Comparison of ENCODE assay signal across 1 cellular context in the genomic region with DNA sequence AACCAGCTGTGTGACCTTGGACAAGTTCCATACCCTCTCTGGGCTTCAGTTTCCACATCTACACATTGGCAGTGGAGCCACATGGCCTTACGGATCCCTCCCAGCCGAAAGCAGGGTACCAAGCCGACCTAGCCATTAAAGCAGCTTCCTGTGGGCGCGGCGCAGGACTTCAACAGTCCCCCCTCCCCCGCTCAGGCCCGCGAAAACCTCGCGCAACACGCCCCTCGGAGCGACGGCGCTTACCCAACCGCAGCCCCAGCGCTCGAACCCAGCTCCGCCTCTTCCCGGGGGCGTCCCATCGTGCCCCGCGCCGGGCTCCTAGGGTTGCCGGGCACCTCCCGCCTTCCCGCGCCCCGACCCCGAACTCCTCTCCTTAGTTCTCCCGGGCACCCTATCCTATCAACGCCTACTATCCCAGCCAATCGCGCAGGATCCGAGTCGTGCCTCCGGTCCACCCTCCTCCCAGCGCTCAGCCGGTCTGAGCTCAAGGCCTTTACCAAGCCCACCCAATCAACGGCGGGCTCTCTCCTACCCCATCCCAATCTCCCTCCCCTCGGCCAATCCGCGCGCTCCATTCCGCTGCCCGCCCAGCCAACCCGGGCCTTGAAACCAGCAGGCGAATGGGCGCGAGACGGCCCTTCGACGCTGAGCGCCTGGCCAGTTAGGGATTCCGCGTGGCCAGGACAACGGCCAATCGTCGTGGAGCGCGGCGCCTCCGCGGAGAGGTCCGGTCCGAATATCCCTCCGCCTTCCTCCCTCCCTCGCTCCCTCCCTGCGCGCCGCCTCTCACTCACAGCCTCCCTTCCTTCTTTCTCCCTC.
TF ChIP-seq lines count a peak whose summit lies in the region.

A gene (plus strand): TSS at position 767 of the 819 bp plus-strand sequence. CDS start 326 bp downstream, outside the sequence.

TF ChIP-seq in K562, 482 proteins besides CTCF, POLR2A, EP300 and RAD21 (continued from another document and continues in another):
- TF ChIP-seq, protein P1, sequence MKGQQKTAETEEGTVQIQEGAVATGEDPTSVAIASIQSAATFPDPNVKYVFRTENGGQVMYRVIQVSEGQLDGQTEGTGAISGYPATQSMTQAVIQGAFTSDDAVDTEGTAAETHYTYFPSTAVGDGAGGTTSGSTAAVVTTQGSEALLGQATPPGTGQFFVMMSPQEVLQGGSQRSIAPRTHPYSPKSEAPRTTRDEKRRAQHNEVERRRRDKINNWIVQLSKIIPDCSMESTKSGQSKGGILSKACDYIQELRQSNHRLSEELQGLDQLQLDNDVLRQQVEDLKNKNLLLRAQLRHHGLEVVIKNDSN (CRISPR knock-in tag; IDR thresholded peaks at IDR 0.05) = peak; percentile 73
- TF ChIP-seq RHOXF2B (CRISPR knock-in tag; conservative IDR thresholded peaks at IDR 0.05) (0 out of 2 replicates have a peak, but pooled peaks have one; percentile 9), YBX1 (IDR thresholded peaks at IDR 0.05) (no peak), CXXC5 (CRISPR knock-in tag; IDR thresholded peaks at IDR 0.05) (peak; percentile 97), ARID2 (IDR thresholded peaks at IDR 0.05) (no peak), IFI16 (CRISPR knock-in tag; IDR thresholded peaks at IDR 0.05) (no peak), PHB (CRISPR knock-in tag; IDR thresholded peaks at IDR 0.05) (peak; percentile 54; the same call in 1 of the 2 replicates), ZKSCAN8 (CRISPR knock-in tag; IDR thresholded peaks at IDR 0.05) (peak; percentile 39; the same call in 1 of the 2 replicates), JUND (IDR thresholded peaks at IDR 0.05; ENCODE audit: borderline replicate concordance, low read depth, low read length) (peak; percentile 64), JUND (tag; IDR thresholded peaks at IDR 0.05; ENCODE audit: borderline replicate concordance, low read depth, low read length) (peak; percentile 50; the same call in 1 of the 3 replicates), MBD2 (IDR thresholded peaks at IDR 0.05; ENCODE audit: borderline replicate concordance, low read depth) (peak; percentile 98), ZNF75A (CRISPR knock-in tag; IDR thresholded peaks at IDR 0.05) (no peak), SRSF7 (optimal IDR thresholded peaks at IDR 0.05; ENCODE audit: low read depth, low read length) (no peak), RBM39 (optimal IDR thresholded peaks at IDR 0.05; ENCODE audit: low read depth, low read length) (no peak), ZNF217 (CRISPR knock-in tag; IDR thresholded peaks at IDR 0.05) (no peak), MAZ (CRISPR knock-in tag; conservative IDR thresholded peaks at IDR 0.05 in 1 of 2, IDR thresholded peaks at IDR 0.05 in 1 of 2) (peak; percentile 99), SIX5 (IDR thresholded peaks at IDR 0.05; ENCODE audit: borderline replicate concordance in 1 of 2, insufficient read depth in 1 of 2, low read depth in 1 of 2, low read length in 2 of 2) (no peak), CREBBP (IDR thresholded peaks at IDR 0.05; ENCODE audit: low read depth, low read length) (no peak), NFYB (IDR thresholded peaks at IDR 0.05; ENCODE audit: extremely low read depth, insufficient read length) (peak; percentile 93), BRD4 (IDR thresholded peaks at IDR 0.05) (no peak), BACH1 (tag; IDR thresholded peaks at IDR 0.05) (peak; percentile 76; the same call in 1 of the 2 replicates), DACH1 (IDR thresholded peaks at IDR 0.05; ENCODE audit: partially characterized antibody) (no peak), THRAP3 (IDR thresholded peaks at IDR 0.05; ENCODE audit: borderline replicate concordance) (no peak), LEF1 (IDR thresholded peaks at IDR 0.05) (peak; percentile 71), CBX3 (IDR thresholded peaks at IDR 0.05; ENCODE audit: borderline replicate concordance in 1 of 2, low read length in 2 of 2) (peak in 1 of 2 experiments; percentile 80; a peak in 1 of 3 replicates), NR1H2 (CRISPR knock-in tag; IDR thresholded peaks at IDR 0.05) (no peak), NR2C1 (IDR thresholded peaks at IDR 0.05) (no peak), NR2C1 (tag; IDR thresholded peaks at IDR 0.05) (0 out of 2 replicates have a peak, but pooled peaks have one; percentile 8), ZNF644 (tag; IDR thresholded peaks at IDR 0.05; ENCODE audit: low read depth) (no peak; the same call in 1 of the 2 replicates), CBFA2T2 (conservative IDR thresholded peaks at IDR 0.05) (no peak), TBP (optimal IDR thresholded peaks at IDR 0.05; ENCODE audit: low read depth, low read length) (peak; percentile 85)
- TF ChIP-seq, protein P2, sequence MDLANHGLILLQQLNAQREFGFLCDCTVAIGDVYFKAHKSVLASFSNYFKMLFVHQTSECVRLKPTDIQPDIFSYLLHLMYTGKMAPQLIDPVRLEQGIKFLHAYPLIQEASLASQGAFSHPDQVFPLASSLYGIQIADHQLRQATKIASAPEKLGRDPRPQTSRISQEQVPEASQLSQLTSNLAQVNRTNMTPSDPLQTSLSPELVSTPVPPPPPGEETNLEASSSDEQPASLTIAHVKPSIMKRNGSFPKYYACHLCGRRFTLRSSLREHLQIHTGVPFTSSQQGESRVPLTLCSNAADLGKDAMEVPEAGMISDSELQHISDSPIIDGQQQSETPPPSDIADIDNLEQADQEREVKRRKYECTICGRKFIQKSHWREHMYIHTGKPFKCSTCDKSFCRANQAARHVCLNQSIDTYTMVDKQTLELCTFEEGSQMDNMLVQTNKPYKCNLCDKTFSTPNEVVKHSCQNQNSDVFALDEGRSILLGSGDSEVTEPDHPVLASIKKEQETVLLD (IDR thresholded peaks at IDR 0.05) = no peak; the same call in 1 of the 2 replicates
- TF ChIP-seq, protein P3, sequence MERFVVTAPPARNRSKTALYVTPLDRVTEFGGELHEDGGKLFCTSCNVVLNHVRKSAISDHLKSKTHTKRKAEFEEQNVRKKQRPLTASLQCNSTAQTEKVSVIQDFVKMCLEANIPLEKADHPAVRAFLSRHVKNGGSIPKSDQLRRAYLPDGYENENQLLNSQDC (CRISPR knock-in tag; IDR thresholded peaks at IDR 0.05) = no peak
- TF ChIP-seq, protein P4, sequence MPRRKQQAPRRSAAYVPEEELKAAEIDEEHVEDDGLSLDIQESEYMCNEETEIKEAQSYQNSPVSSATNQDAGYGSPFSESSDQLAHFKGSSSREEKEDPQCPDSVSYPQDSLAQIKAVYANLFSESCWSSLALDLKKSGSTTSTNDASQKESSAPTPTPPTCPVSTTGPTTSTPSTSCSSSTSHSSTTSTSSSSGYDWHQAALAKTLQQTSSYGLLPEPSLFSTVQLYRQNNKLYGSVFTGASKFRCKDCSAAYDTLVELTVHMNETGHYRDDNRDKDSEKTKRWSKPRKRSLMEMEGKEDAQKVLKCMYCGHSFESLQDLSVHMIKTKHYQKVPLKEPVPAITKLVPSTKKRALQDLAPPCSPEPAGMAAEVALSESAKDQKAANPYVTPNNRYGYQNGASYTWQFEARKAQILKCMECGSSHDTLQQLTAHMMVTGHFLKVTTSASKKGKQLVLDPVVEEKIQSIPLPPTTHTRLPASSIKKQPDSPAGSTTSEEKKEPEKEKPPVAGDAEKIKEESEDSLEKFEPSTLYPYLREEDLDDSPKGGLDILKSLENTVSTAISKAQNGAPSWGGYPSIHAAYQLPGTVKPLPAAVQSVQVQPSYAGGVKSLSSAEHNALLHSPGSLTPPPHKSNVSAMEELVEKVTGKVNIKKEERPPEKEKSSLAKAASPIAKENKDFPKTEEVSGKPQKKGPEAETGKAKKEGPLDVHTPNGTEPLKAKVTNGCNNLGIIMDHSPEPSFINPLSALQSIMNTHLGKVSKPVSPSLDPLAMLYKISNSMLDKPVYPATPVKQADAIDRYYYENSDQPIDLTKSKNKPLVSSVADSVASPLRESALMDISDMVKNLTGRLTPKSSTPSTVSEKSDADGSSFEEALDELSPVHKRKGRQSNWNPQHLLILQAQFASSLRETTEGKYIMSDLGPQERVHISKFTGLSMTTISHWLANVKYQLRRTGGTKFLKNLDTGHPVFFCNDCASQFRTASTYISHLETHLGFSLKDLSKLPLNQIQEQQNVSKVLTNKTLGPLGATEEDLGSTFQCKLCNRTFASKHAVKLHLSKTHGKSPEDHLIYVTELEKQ (CRISPR knock-in tag; IDR thresholded peaks at IDR 0.05) = no peak
- TF ChIP-seq, protein P5, sequence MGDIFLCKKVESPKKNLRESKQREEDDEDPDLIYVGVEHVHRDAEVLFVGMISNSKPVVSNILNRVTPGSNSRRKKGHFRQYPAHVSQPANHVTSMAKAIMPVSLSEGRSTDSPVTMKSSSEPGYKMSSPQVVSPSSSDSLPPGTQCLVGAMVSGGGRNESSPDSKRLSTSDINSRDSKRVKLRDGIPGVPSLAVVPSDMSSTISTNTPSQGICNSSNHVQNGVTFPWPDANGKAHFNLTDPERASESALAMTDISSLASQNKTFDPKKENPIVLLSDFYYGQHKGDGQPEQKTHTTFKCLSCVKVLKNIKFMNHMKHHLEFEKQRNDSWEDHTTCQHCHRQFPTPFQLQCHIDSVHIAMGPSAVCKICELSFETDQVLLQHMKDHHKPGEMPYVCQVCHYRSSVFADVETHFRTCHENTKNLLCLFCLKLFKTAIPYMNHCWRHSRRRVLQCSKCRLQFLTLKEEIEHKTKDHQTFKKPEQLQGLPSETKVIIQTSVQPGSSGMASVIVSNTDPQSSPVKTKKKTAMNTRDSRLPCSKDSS (IDR thresholded peaks at IDR 0.05; ENCODE audit: low read depth, partially characterized antibody) = no peak
- TF ChIP-seq, protein P6, sequence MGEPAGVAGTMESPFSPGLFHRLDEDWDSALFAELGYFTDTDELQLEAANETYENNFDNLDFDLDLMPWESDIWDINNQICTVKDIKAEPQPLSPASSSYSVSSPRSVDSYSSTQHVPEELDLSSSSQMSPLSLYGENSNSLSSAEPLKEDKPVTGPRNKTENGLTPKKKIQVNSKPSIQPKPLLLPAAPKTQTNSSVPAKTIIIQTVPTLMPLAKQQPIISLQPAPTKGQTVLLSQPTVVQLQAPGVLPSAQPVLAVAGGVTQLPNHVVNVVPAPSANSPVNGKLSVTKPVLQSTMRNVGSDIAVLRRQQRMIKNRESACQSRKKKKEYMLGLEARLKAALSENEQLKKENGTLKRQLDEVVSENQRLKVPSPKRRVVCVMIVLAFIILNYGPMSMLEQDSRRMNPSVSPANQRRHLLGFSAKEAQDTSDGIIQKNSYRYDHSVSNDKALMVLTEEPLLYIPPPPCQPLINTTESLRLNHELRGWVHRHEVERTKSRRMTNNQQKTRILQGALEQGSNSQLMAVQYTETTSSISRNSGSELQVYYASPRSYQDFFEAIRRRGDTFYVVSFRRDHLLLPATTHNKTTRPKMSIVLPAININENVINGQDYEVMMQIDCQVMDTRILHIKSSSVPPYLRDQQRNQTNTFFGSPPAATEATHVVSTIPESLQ (CRISPR knock-in tag; IDR thresholded peaks at IDR 0.05) = no peak; the same call in 1 of the 2 replicates
- TF ChIP-seq, protein P7, sequence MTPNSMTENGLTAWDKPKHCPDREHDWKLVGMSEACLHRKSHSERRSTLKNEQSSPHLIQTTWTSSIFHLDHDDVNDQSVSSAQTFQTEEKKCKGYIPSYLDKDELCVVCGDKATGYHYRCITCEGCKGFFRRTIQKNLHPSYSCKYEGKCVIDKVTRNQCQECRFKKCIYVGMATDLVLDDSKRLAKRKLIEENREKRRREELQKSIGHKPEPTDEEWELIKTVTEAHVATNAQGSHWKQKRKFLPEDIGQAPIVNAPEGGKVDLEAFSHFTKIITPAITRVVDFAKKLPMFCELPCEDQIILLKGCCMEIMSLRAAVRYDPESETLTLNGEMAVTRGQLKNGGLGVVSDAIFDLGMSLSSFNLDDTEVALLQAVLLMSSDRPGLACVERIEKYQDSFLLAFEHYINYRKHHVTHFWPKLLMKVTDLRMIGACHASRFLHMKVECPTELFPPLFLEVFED (CRISPR knock-in tag; conservative IDR thresholded peaks at IDR 0.05) = no peak; the same call in 1 of the 2 replicates
- TF ChIP-seq, protein P8, sequence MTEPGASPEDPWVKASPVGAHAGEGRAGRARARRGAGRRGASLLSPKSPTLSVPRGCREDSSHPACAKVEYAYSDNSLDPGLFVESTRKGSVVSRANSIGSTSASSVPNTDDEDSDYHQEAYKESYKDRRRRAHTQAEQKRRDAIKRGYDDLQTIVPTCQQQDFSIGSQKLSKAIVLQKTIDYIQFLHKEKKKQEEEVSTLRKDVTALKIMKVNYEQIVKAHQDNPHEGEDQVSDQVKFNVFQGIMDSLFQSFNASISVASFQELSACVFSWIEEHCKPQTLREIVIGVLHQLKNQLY (CRISPR knock-in tag; conservative IDR thresholded peaks at IDR 0.05) = no peak
- TF ChIP-seq, protein P9, sequence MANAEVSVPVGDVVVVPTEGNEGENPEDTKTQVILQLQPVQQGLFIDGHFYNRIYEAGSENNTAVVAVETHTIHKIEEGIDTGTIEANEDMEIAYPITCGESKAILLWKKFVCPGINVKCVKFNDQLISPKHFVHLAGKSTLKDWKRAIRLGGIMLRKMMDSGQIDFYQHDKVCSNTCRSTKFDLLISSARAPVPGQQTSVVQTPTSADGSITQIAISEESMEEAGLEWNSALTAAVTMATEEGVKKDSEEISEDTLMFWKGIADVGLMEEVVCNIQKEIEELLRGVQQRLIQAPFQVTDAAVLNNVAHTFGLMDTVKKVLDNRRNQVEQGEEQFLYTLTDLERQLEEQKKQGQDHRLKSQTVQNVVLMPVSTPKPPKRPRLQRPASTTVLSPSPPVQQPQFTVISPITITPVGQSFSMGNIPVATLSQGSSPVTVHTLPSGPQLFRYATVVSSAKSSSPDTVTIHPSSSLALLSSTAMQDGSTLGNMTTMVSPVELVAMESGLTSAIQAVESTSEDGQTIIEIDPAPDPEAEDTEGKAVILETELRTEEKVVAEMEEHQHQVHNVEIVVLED (CRISPR knock-in tag; IDR thresholded peaks at IDR 0.05) = peak; percentile 80
- TF ChIP-seq, protein P10, sequence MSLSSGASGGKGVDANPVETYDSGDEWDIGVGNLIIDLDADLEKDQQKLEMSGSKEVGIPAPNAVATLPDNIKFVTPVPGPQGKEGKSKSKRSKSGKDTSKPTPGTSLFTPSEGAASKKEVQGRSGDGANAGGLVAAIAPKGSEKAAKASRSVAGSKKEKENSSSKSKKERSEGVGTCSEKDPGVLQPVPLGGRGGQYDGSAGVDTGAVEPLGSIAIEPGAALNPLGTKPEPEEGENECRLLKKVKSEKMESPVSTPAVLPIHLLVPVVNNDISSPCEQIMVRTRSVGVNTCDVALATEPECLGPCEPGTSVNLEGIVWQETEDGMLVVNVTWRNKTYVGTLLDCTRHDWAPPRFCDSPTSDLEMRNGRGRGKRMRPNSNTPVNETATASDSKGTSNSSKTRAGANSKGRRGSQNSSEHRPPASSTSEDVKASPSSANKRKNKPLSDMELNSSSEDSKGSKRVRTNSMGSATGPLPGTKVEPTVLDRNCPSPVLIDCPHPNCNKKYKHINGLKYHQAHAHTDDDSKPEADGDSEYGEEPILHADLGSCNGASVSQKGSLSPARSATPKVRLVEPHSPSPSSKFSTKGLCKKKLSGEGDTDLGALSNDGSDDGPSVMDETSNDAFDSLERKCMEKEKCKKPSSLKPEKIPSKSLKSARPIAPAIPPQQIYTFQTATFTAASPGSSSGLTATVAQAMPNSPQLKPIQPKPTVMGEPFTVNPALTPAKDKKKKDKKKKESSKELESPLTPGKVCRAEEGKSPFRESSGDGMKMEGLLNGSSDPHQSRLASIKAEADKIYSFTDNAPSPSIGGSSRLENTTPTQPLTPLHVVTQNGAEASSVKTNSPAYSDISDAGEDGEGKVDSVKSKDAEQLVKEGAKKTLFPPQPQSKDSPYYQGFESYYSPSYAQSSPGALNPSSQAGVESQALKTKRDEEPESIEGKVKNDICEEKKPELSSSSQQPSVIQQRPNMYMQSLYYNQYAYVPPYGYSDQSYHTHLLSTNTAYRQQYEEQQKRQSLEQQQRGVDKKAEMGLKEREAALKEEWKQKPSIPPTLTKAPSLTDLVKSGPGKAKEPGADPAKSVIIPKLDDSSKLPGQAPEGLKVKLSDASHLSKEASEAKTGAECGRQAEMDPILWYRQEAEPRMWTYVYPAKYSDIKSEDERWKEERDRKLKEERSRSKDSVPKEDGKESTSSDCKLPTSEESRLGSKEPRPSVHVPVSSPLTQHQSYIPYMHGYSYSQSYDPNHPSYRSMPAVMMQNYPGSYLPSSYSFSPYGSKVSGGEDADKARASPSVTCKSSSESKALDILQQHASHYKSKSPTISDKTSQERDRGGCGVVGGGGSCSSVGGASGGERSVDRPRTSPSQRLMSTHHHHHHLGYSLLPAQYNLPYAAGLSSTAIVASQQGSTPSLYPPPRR (CRISPR knock-in tag; IDR thresholded peaks at IDR 0.05; ENCODE audit: borderline replicate concordance) = no peak
